ENCODE assay signal across 9 cellular contexts in genomic region chr3:114758828-114759709, GRCh38.
DNase-seq lines count a peak whose midpoint lies in the region; ATAC-seq and TF ChIP-seq lines count a peak whose summit lies in the region.
"Had no signal": no experiment of that assay in that cellular context is flagged by ENCODE, and none has a peak within 500 bp of the region (broad histone marks: within the 10 kb centered on the region; RNA-seq: fewer than 3 reads in every experiment).

No MANE protein-coding gene starts in this region.

- H3K27ac ChIP-seq in heart right ventricle (peak overlapping the region; percentile 2 to 58 (median 32)), gastrocnemius medialis (peak overlapping the region; percentile 15 to 52 (median 39))

- no peaks in the 10 kb centered on the region for H3K27me3 Mint-ChIP-seq in endothelial cell (ENCODE audit: unreplicated experiment)
- H3K27me3 Mint-ChIP-seq: activated naive CD8-positive, alpha-beta T cell had no signal

- DNase-seq in EH (ENCODE audit: low read depth): peak; percentile 61
- peak; percentile 23 for DNase-seq in SW480 (ENCODE audit: low spot score)
- DNase-seq in heart right ventricle: no peak
- DNase-seq in gastrocnemius medialis: no peak
- DNase-seq in endothelial cell (ENCODE audit: low spot score): no peak
- no peak for DNase-seq in stimulated activated CD4-positive, alpha-beta T cell treated with anti-CD3 and anti-CD28 coated beads, Interleukin-1b, Interleukin-23, amount 100 ng/mL, for 48 hours
- DNase-seq in HPDE6-E6E7 (ENCODE audit: extremely low spot score): no peak

- H3K4me1 ChIP-seq in heart right ventricle: peaks cover 0 to 23% (median 4%) of the 10 kb centered on the region in 9 donors
- peaks cover 28 to 47% of the 10 kb centered on the region in 2 donors for H3K4me1 ChIP-seq in gastrocnemius medialis

- H3K27ac Mint-ChIP-seq in endothelial cell (ENCODE audit: unreplicated experiment): no peak overlapping the region
- H3K27ac Mint-ChIP-seq: activated naive CD8-positive, alpha-beta T cell had no signal

- H3K9me3 Mint-ChIP-seq in endothelial cell (ENCODE audit: unreplicated experiment): no peaks in the 10 kb centered on the region

- TF ChIP-seq POLR2A in gastrocnemius medialis (IDR thresholded peaks at IDR 0.05): no peak

- peak overlapping the region in 9 of 10 donors; percentile 9 to 44 (median 31) for H3K4me3 ChIP-seq in heart right ventricle
- peak overlapping the region; percentile 38 to 46 (median 42) for H3K4me3 ChIP-seq in gastrocnemius medialis

- H3K36me3 ChIP-seq in heart right ventricle: no peaks in the 10 kb centered on the region
- no peaks in the 10 kb centered on the region for H3K36me3 ChIP-seq in gastrocnemius medialis

- TF ChIP-seq CTCF in heart right ventricle (IDR thresholded peaks at IDR 0.05) (no peak), gastrocnemius medialis (IDR thresholded peaks at IDR 0.05 in 4 of 5, conservative IDR thresholded peaks at IDR 0.05 in 1 of 5) (no peak), endothelial cell (IDR thresholded peaks at IDR 0.05; ENCODE audit: unreplicated experiment) (no peak)

- no peaks in the 10 kb centered on the region for H3K36me3 Mint-ChIP-seq in endothelial cell (ENCODE audit: low read depth, unreplicated experiment)

- no peak overlapping the region for H3K4me3 Mint-ChIP-seq in endothelial cell (ENCODE audit: unreplicated experiment)
- H3K4me3 Mint-ChIP-seq: activated naive CD8-positive, alpha-beta T cell had no signal

- WGBS in heart right ventricle, 2 donors: 61 to 70% methylated on average over 8 of the region's 8 CpGs

- H3K4me1 Mint-ChIP-seq in endothelial cell (ENCODE audit: unreplicated experiment): no peaks in the 10 kb centered on the region

- in situ Hi-C loops in gastrocnemius medialis (cut with MboI; ENCODE audit: low sequenced_read_pairs in 4 of 4): no loop called here

- peak in 6 of 8 donors; percentile 12 to 84 (median 33) for ATAC-seq in heart right ventricle
- ATAC-seq in gastrocnemius medialis: peak; percentile 53 to 82
- no peak for ATAC-seq in esophagus mucosa

- H3K9me3 ChIP-seq in heart right ventricle: no peaks in the 10 kb centered on the region
- H3K9me3 ChIP-seq in gastrocnemius medialis: no peaks in the 10 kb centered on the region

- H3K27me3 ChIP-seq in heart right ventricle (no peaks in the 10 kb centered on the region), gastrocnemius medialis (no peaks in the 10 kb centered on the region)

- intact Hi-C loops in heart right ventricle (cut with DNase I) (no loop called here), gastrocnemius medialis (cut with DNase I; ENCODE audit: low total_unique reads) (no loop called here)

Comparison
In these comparisons a context has a peak if more than half of its experiments do, and no peak if none do; other contexts are left out.
1. DNase-seq: peak in EH (single experiment) and SW480 (single experiment); none in heart right ventricle (0 of 2), gastrocnemius medialis (0 of 2), endothelial cell (single experiment), stimulated activated CD4-positive, alpha-beta T cell treated with anti-CD3 and anti-CD28 coated beads, Interleukin-1b, Interleukin-23, amount 100 ng/mL, for 48 hours (single experiment) and HPDE6-E6E7 (single experiment).